Comparison of ENCODE assay signal across 1 cellular context in genomic region chr20:35664544-35665206, GRCh38.
A peak's percentile ranks its signal among the peaks of the same experiment; 100 is the strongest.
TF ChIP-seq lines count a peak whose summit lies in the region.

CPNE1 (minus strand) TSS chr20:35664900; CDS start chr20:35632923, 31,977 bp downstream.
RBM12 (minus strand) TSS chr20:35664900; CDS start chr20:35655322, 9,578 bp downstream.

TF ChIP-seq in HepG2, 621 proteins besides CTCF, POLR2A, EP300 and RAD21 (continued from another document):
- TF ChIP-seq RERE (CRISPR knock-in tag; IDR thresholded peaks at IDR 0.05; ENCODE audit: low read depth) (peak; percentile 56; the same call in 1 of the 2 replicates), ZNF350 (CRISPR knock-in tag; IDR thresholded peaks at IDR 0.05; ENCODE audit: borderline replicate concordance, low read depth) (peak; percentile 97), BHLHE40 (IDR thresholded peaks at IDR 0.05; ENCODE audit: low read length) (no peak), ZNF788 (CRISPR knock-in tag; IDR thresholded peaks at IDR 0.05; ENCODE audit: borderline replicate concordance) (peak; percentile 95; the same call in 1 of the 2 replicates), ZNF260 (CRISPR knock-in tag; IDR thresholded peaks at IDR 0.05; ENCODE audit: borderline replicate concordance, low read depth) (no peak; the same call in 1 of the 2 replicates), SSRP1 (CRISPR knock-in tag; IDR thresholded peaks at IDR 0.05) (no peak)
